10 cellular contexts compared by ENCODE assay signal in genomic region chr3:10099030-10099429, GRCh38. TPM values are rescaled to one million over a fixed set of nuclear protein-coding genes. Genes with fewer than 3 reads are reported as not detected.
"Had no signal": no experiment of that assay in that cellular context is flagged by ENCODE, and none has a peak within 500 bp of the region (broad histone marks: within the 10 kb centered on the region; RNA-seq: fewer than 3 reads in every experiment).

No MANE protein-coding gene starts in this region.

- H3K4me3 Mint-ChIP-seq: GM23338, H9, IgD-negative memory B cell had no signal

- H3K9me3 Mint-ChIP-seq: GM23338, H9, IgD-negative memory B cell had no signal

- H3K27ac Mint-ChIP-seq: GM23338, H9, IgD-negative memory B cell had no signal

- FAIRE-seq: H1, H54, HTR-8/SVneo had no signal

- H3K27ac ChIP-seq: HL-60 had no signal

- ATAC-seq: GM23338 had no signal

- H3K4me1 Mint-ChIP-seq: GM23338, H9 had no signal

- DNase-seq: H9, HCEC 1CT, KBM-7 had no signal

- H3K4me3 ChIP-seq: GM23338 had no signal

- H2AFZ ChIP-seq: GM23338 had no signal

- H3K4me2 ChIP-seq: GM23338 had no signal

- H3K27me3 Mint-ChIP-seq: IgD-negative memory B cell had no signal

RNA-seq across cellular contexts. Expression of gene FANCD2OS, which starts 9.0 kb away (rescaled TPM):
- total RNA-seq: GM23338, H1, H9, HT-29 had no signal
- polyA plus RNA-seq: H1, IgD-negative memory B cell had no signal
